ENCODE assay signal across 19 cellular contexts in the genomic region with DNA sequence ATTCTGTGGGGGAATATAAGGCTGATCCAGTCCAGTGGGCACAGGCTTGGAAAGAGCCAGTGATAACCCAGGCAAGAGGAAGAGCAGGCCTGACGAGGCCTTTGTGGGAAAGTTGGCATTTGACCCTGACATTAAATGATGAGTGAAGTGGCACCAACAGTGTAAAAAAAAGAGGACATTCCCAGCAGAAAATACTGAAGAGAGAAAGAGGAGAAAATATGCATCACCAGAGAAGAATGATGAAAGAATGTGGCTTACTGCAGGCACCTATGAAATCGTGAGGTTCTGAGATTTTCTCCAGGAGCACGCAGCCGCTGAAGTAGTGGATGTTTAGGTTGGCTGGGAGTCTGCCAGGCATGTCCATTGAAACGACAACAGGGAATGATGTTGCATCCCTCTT. TPM values are rescaled to one million over a fixed set of nuclear protein-coding genes. Genes with fewer than 3 reads are reported as not detected.
DNase-seq lines count a peak whose midpoint lies in the region; ATAC-seq and TF ChIP-seq lines count a peak whose summit lies in the region.
"Had no signal": no experiment of that assay in that cellular context is flagged by ENCODE, and none has a peak within 500 bp of the region (broad histone marks: within the 10 kb centered on the region; RNA-seq: fewer than 3 reads in every experiment).

No MANE protein-coding gene starts in this region.

- H3K36me3 Mint-ChIP-seq in neural progenitor cell, result peaks cover 4% of the 10 kb centered on the region

- H4K20me1 ChIP-seq in SK-N-SH (ENCODE audit: insufficient read depth) (peaks cover 8% of the 10 kb centered on the region), neural progenitor cell (ENCODE audit: low read depth) (no peaks in the 10 kb centered on the region)

- H3K4me3 Mint-ChIP-seq in neural progenitor cell, result no peak overlapping the region

- H3K27ac ChIP-seq in SK-N-SH (ENCODE audit: low read depth in 2 of 2, low read length in 1 of 2) (no peak overlapping the region), neural progenitor cell (no peak overlapping the region), vagina (no peak overlapping the region)
- H3K27ac ChIP-seq: C4-2B had no signal

- H3K4me3 ChIP-seq in SK-N-SH (ENCODE audit: low read depth in 2 of 2, low read length in 1 of 2), result no peak overlapping the region
- no peak overlapping the region for H3K4me3 ChIP-seq in neural progenitor cell
- no peak overlapping the region for H3K4me3 ChIP-seq in vagina

- no peak for TF ChIP-seq RAD21 in SK-N-SH (IDR thresholded peaks at IDR 0.05; ENCODE audit: low read length)

- H3K9ac ChIP-seq in SK-N-SH (no peak overlapping the region), neural progenitor cell (no peak overlapping the region)

- no peaks in the 10 kb centered on the region for H3K9me3 Mint-ChIP-seq in neural progenitor cell

- 71% methylated on average over 5 of the region's 5 CpGs for WGBS in SK-N-SH (ENCODE audit: low lambda C conversion rate)

- TF ChIP-seq CTCF in SK-N-SH (IDR thresholded peaks at IDR 0.05) (no peak), neural progenitor cell (IDR thresholded peaks at IDR 0.05) (no peak), vagina (IDR thresholded peaks at IDR 0.05) (no peak)

- H3K9me3 ChIP-seq in SK-N-SH (no peaks in the 10 kb centered on the region), neural progenitor cell (ENCODE audit: low read depth) (no peaks in the 10 kb centered on the region), vagina (no peaks in the 10 kb centered on the region)

- TF ChIP-seq EP300 in SK-N-SH (IDR thresholded peaks at IDR 0.05; ENCODE audit: borderline replicate concordance in 1 of 2, low read depth in 1 of 2, low read length in 1 of 2), result no peak

- peak overlapping the region; percentile 33 for H3K27ac Mint-ChIP-seq in neural progenitor cell

- H3K4me2 ChIP-seq in SK-N-SH, result no peak overlapping the region
- H3K4me2 ChIP-seq in neural progenitor cell, result no peak overlapping the region

- H3K79me2 ChIP-seq in SK-N-SH (ENCODE audit: insufficient read depth), result peaks cover 8% of the 10 kb centered on the region; the same call in 1 of the 2 replicates
- no peaks in the 10 kb centered on the region for H3K79me2 ChIP-seq in neural progenitor cell (ENCODE audit: low read depth)

- H3K4me1 ChIP-seq in SK-N-SH (ENCODE audit: control insufficient read depth in 1 of 2, insufficient read depth in 2 of 2, low read depth in 1 of 2, low read length in 1 of 2), result peaks cover 4 to 6% of the 10 kb centered on the region in 2 experiments; a peak in 1 of 4 replicates
- H3K4me1 ChIP-seq in neural progenitor cell, result no peaks in the 10 kb centered on the region
- no peaks in the 10 kb centered on the region for H3K4me1 ChIP-seq in vagina

- no peaks in the 10 kb centered on the region for H3K4me1 Mint-ChIP-seq in neural progenitor cell

- H3K36me3 ChIP-seq in SK-N-SH (replicated peaks in 1 of 2; ENCODE audit: control insufficient read depth in 1 of 2, insufficient read depth in 2 of 2, low read length in 1 of 2), result peaks cover 39 to 45% of the 10 kb centered on the region in 2 experiments
- H3K36me3 ChIP-seq in neural progenitor cell, result no peaks in the 10 kb centered on the region
- H3K36me3 ChIP-seq in vagina, result peaks cover 0 to 8% of the 10 kb centered on the region in 2 donors

- TF ChIP-seq POLR2A in vagina (IDR thresholded peaks at IDR 0.05), result no peak

- intact Hi-C loops in left cardiac atrium (cut with DNase I), result no loop called here
- intact Hi-C loops in vagina (cut with DNase I), result no loop called here

- H3K27me3 ChIP-seq in SK-N-SH (ENCODE audit: insufficient read depth) (no peaks in the 10 kb centered on the region), neural progenitor cell (no peaks in the 10 kb centered on the region), vagina (no peaks in the 10 kb centered on the region)

- CTCF ChIA-PET in SK-N-SH (lab: Yijun Ruan, JAX), result interaction anchor here (1.8 kb wide), 1 partner anchor 86 kb away, joined by 7 read pairs; no protein-coding TSS in a partner anchor

- POLR2A ChIA-PET in SK-N-SH (lab: Yijun Ruan, JAX), result no interaction called here

- DNase-seq in EL (peak; percentile 64), SK-N-SH (no peak), iris pigment epithelial cell (ENCODE audit: low read depth) (peak; percentile 35), neural progenitor cell (ENCODE audit: low spot score) (no peak), T-helper 2 cell (no peak), left cardiac atrium (no peak), vagina (ENCODE audit: extremely low spot score in 2 of 2) (no peak)
- DNase-seq: DMS 273 treated with DMSO at 0.1 percent for 48 hours, GOT3, IMR-90, NCI-H187 treated with DMSO at 0.1 percent for 48 hours, NCI-H446, NCI-H69, OCI-M1, RPMI8226, SIG-M5 had no signal

- no peak overlapping the region for H2AFZ ChIP-seq in SK-N-SH (ENCODE audit: low read depth)
- no peak overlapping the region for H2AFZ ChIP-seq in neural progenitor cell (replicated peaks)

- peaks cover 4% of the 10 kb centered on the region for H3K27me3 Mint-ChIP-seq in neural progenitor cell (ENCODE audit: insufficient read depth, low read depth)

- no peaks in the 10 kb centered on the region for H3F3A ChIP-seq in SK-N-SH (replicated peaks; ENCODE audit: insufficient read depth)
- H3F3A ChIP-seq in neural progenitor cell (ENCODE audit: low read depth), result no peaks in the 10 kb centered on the region

- ATAC-seq in left cardiac atrium (no peak), GM21576 (IDR thresholded peaks at IDR 0.05; ENCODE audit: unreplicated experiment) (no peak)

- no peaks in the 10 kb centered on the region for H3K9me2 ChIP-seq in SK-N-SH

TF ChIP-seq in SK-N-SH, 30 proteins besides CTCF, POLR2A, EP300 and RAD21:
- TF ChIP-seq FOSL2 (IDR thresholded peaks at IDR 0.05; ENCODE audit: borderline replicate concordance, low read depth), result no peak
- TF ChIP-seq, protein P1, sequence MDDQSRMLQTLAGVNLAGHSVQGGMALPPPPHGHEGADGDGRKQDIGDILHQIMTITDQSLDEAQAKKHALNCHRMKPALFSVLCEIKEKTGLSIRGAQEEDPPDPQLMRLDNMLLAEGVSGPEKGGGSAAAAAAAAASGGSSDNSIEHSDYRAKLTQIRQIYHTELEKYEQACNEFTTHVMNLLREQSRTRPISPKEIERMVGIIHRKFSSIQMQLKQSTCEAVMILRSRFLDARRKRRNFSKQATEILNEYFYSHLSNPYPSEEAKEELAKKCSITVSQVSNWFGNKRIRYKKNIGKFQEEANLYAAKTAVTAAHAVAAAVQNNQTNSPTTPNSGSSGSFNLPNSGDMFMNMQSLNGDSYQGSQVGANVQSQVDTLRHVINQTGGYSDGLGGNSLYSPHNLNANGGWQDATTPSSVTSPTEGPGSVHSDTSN (IDR thresholded peaks at IDR 0.05), result peak; percentile 38; the same call in 1 of the 2 replicates

RNA-seq across cellular contexts. Expression of a gene that starts 13.7 kb away (rescaled TPM):
- polyA plus RNA-seq in SK-N-SH (2012; rRNA removed), result 45.3 and 45.4 TPM in 2 replicates
- polyA plus RNA-seq in SK-N-SH (2012; cell fraction: cytosol; rRNA removed), result 23.3 and 36.2 TPM in 2 replicates
- polyA plus RNA-seq in SK-N-SH (2012; cell fraction: nucleus; rRNA removed), result 23.2 and 27.0 TPM in 2 replicates
- total RNA-seq in neural progenitor cell (ENCODE audit: low replicate concordance) (3.9 and 10.7 TPM in 2 replicates), left cardiac atrium (10 to 100 TPM in 1 of 2 donors, 1 to 10 TPM in 1; 8.1 to 11.7 TPM), vagina (10.3 TPM)
- total RNA-seq: HT-29 had no signal

RNA-seq across cellular contexts. Expression of a gene that starts 30.4 kb away (rescaled TPM):
- polyA plus RNA-seq in SK-N-SH (2012; rRNA removed), result 0.08 and 0.11 TPM in 2 replicates
- 0.08 and 0.12 TPM in 2 replicates for polyA plus RNA-seq in SK-N-SH (2012; cell fraction: cytosol; rRNA removed)
- polyA plus RNA-seq in SK-N-SH (2012; cell fraction: nucleus; rRNA removed), result 0.20 and 0.25 TPM in 2 replicates
- 0.04 and 0.19 TPM in 2 replicates for total RNA-seq in neural progenitor cell (ENCODE audit: low replicate concordance)
- total RNA-seq in left cardiac atrium, result under 1 TPM; 0.12 to 0.26 TPM
- 4.7 TPM for total RNA-seq in vagina
- total RNA-seq: HT-29 had no signal

Comparison
In these comparisons a context has a peak if more than half of its experiments do, and no peak if none do; other contexts are left out.
1. DNase-seq: peak in EL (single experiment) and iris pigment epithelial cell (single experiment); none in SK-N-SH (single experiment), neural progenitor cell (single experiment), T-helper 2 cell (0 of 5), left cardiac atrium (single experiment) and vagina (0 of 2).